9 cellular contexts compared by ENCODE assay signal in the genomic region with DNA sequence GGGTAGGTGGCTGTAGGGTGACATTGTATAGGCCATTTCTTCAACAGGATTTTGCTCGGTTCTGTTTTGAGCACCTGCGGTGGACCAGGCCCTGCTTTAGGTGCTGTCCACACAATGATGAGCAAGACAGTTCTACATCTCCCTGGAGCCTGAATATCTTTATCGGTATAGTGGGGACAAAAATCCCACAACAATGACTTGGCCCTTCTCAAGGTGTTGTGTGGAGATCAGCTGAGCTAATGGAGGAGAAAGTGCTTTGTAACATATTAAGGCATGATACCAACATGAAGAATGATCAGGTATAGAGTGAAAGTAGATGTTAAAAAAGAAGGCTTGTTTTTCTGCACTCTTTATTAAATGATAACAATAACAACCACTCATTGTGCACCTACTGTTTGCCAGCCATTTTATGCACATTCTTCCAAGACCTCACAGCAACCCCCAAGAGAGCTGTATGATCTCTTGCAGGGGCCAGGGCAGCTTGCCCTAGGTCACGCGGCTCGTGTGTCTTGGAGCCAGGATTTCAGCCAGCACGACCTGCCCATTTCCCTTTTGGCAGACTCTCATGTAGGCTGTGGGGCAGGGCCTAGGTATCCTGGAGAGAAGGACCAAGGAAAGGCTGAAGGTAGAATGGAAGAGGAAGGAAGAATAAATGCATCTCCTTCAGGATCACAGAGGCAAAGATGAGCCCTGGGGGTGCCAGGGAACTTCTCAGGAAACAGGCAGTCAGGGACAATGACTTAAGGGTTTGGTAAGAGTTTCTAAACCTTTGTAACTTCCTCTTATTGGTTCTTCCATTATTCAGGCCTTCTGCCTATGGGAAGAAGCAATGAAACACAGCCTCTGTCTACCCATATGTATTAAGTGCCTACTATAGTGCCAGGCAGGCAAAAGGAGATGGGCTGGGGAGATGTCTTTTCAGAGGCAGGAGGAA. TPM values are rescaled to one million over a fixed set of nuclear protein-coding genes. Genes with fewer than 3 reads are reported as not detected.
A peak's percentile ranks its signal among the peaks of the same experiment; 100 is the strongest.
DNase-seq lines count a peak whose midpoint lies in the region; ATAC-seq, FAIRE-seq and TF ChIP-seq lines count a peak whose summit lies in the region.
"Had no signal": no experiment of that assay in that cellular context is flagged by ENCODE, and none has a peak within 500 bp of the region (broad histone marks: within the 10 kb centered on the region; RNA-seq: fewer than 3 reads in every experiment).

No MANE protein-coding gene starts in this region.

- H3K4me2 ChIP-seq in DOHH2 (ENCODE audit: low read length) (peak overlapping the region; percentile 22), GM12878 (ENCODE audit: control insufficient read depth, insufficient read depth) (peak overlapping the region; percentile 68; the same call in 1 of the 2 replicates), mammary epithelial cell (ENCODE audit: insufficient read depth, low read depth, low read length) (no peak overlapping the region)

- H3K27me3 ChIP-seq in DOHH2 (ENCODE audit: control insufficient read depth, low read length) (peaks cover 22% of the 10 kb centered on the region), GM12878 (replicated peaks in 1 of 2; ENCODE audit: control insufficient read depth in 2 of 2, insufficient read depth in 2 of 2, low read length in 1 of 2) (no peaks in the 10 kb centered on the region), mammary epithelial cell (ENCODE audit: insufficient read depth, low read length) (no peaks in the 10 kb centered on the region)

- no peak for TF ChIP-seq POLR2A in GM12878 (IDR thresholded peaks at IDR 0.05; ENCODE audit: low read depth, low read length)

- no peaks in the 10 kb centered on the region for H4K20me1 ChIP-seq in DOHH2 (ENCODE audit: control insufficient read depth, insufficient read depth, low read depth, low read length)
- H4K20me1 ChIP-seq in GM12878 (ENCODE audit: control insufficient read depth, insufficient read depth): no peaks in the 10 kb centered on the region
- no peaks in the 10 kb centered on the region for H4K20me1 ChIP-seq in mammary epithelial cell (ENCODE audit: insufficient read depth, low read length)

- H3K4me3 ChIP-seq in DOHH2 (ENCODE audit: low read length) (no peak overlapping the region), GM12878 (no peak overlapping the region), mammary epithelial cell (replicated peaks in 1 of 3; ENCODE audit: insufficient read depth in 1 of 3, low read depth in 2 of 3, low read length in 3 of 3) (no peak overlapping the region)

- H3K4me1 ChIP-seq in DOHH2 (ENCODE audit: control insufficient read depth, low read length) (peaks cover 31% of the 10 kb centered on the region), GM12878 (ENCODE audit: control insufficient read depth, insufficient read depth, low read length) (peaks cover 34% of the 10 kb centered on the region), mammary epithelial cell (ENCODE audit: insufficient read depth, low read length) (no peaks in the 10 kb centered on the region)

- no peak for DNase-seq in GM12878 (ENCODE audit: low read depth, low spot score)
- DNase-seq in activated T-cell treated with anti-CD3 and anti-CD28 coated beads, Interleukin-2, amount 50 U/mL, for 1 hour: no peak
- DNase-seq in NCI-H1930 (lab: John Stamatoyannopoulos, UW): no peak
- no peak for DNase-seq in mammary epithelial cell
- DNase-seq: NCI-H146 had no signal

- no peaks in the 10 kb centered on the region for H3K36me3 ChIP-seq in DOHH2 (ENCODE audit: control insufficient read depth, low read length)
- H3K36me3 ChIP-seq in GM12878 (ENCODE audit: control insufficient read depth in 2 of 2, insufficient read depth in 2 of 2, low read length in 1 of 2): no peaks in the 10 kb centered on the region
- no peaks in the 10 kb centered on the region for H3K36me3 ChIP-seq in mammary epithelial cell (ENCODE audit: insufficient read depth, low read length)

- TF ChIP-seq EP300 in GM12878 (IDR thresholded peaks at IDR 0.05; ENCODE audit: borderline replicate concordance in 1 of 2, control insufficient read depth in 1 of 2, low read depth in 2 of 2, low read length in 2 of 2): no peak

- CTCF ChIA-PET in GM12878 (lab: Yijun Ruan, JAX) (interaction anchor here (0.6 to 7.1 kb wide), 13 partner anchors 13 to 537 kb away, joined by 3 to 65 read pairs (median 5); no protein-coding TSS in a partner anchor), mammary epithelial cell (lab: Charles Lee; ENCODE audit: low non-redundant PET) (no interaction called here)

- no peak for TF ChIP-seq RAD21 in GM12878 (IDR thresholded peaks at IDR 0.05; ENCODE audit: insufficient read depth, low read depth, low read length)

- H3K9ac ChIP-seq in GM12878 (ENCODE audit: control insufficient read depth, insufficient read depth, low read length) (no peak overlapping the region), mammary epithelial cell (ENCODE audit: insufficient read depth, low read length) (no peak overlapping the region)

- no peak for FAIRE-seq in GM12878 (lab: Jason Lieb, UNC)

- intact Hi-C loops in GM12878 (cut with micrococcal nuclease; ENCODE audit: unreplicated experiment) (loop anchor here (1.0 kb wide), 2 partner anchors 51 to 124 kb away; no protein-coding TSS in a partner anchor), mammary epithelial cell (cut with micrococcal nuclease) (no loop called here)

- H2AFZ ChIP-seq in GM12878 (ENCODE audit: control insufficient read depth, low read depth, low read length) (0 out of 2 replicates have a peak overlapping the region, but pooled peaks have one; percentile 21), mammary epithelial cell (ENCODE audit: low read depth, low read length) (no peak overlapping the region)

- RAD21 ChIA-PET in GM12878 (lab: Charles Lee; ENCODE audit: unreplicated experiment): interaction anchor here (0.8 to 3.2 kb wide), 10 partner anchors 12 to 173 kb away, joined by 3 to 14 read pairs (median 4); partner anchors contain the start of gene PPARGC1B

- dilution Hi-C loops in mammary epithelial cell (cut with HindIII; ENCODE audit: low sequenced_read_pairs): no loop called here

- SMC1A ChIA-PET in GM12878 (lab: Charles Lee; ENCODE audit: uncharacterized antibody, unreplicated experiment): interaction anchor here (0.7 to 4.8 kb wide), 13 partner anchors 13 to 151 kb away, joined by 3 to 32 read pairs (median 4); no protein-coding TSS in a partner anchor

- ATAC-seq in GM19467 (IDR thresholded peaks at IDR 0.05; ENCODE audit: unreplicated experiment) (peak; percentile 24), HG03159 (IDR thresholded peaks at IDR 0.05; ENCODE audit: unreplicated experiment) (peak; percentile 42), GM12878 (peak; percentile 63), GM21447 (IDR thresholded peaks at IDR 0.05; ENCODE audit: unreplicated experiment) (no peak)

- no peaks in the 10 kb centered on the region for H3K79me2 ChIP-seq in DOHH2 (ENCODE audit: control insufficient read depth, low read length)
- H3K79me2 ChIP-seq in GM12878 (ENCODE audit: control insufficient read depth, insufficient read depth, low read length): no peaks in the 10 kb centered on the region
- no peaks in the 10 kb centered on the region for H3K79me2 ChIP-seq in mammary epithelial cell (ENCODE audit: insufficient read depth, low read length)

- TF ChIP-seq CTCF in DOHH2 (IDR thresholded peaks at IDR 0.05; ENCODE audit: low read depth, low read length, poor library complexity, severe bottlenecking) (no peak), GM12878 (IDR thresholded peaks at IDR 0.05 in 2 of 3, conservative IDR thresholded peaks at IDR 0.05 in 1 of 3; ENCODE audit: control insufficient read depth in 2 of 3, extremely low read depth in 1 of 3, insufficient read depth in 1 of 3, low read depth in 3 of 3, low read length in 3 of 3) (no peak), mammary epithelial cell (conservative IDR thresholded peaks at IDR 0.05 in 1 of 2, IDR thresholded peaks at IDR 0.05 in 1 of 2; ENCODE audit: extremely low read depth in 1 of 2, insufficient read depth in 1 of 2, low read depth in 1 of 2, low read length in 2 of 2) (no peak)

- H3K9me2 ChIP-seq in DOHH2 (replicated peaks; ENCODE audit: control insufficient read depth, low read length): no peaks in the 10 kb centered on the region

- H3K9me3 ChIP-seq in DOHH2 (ENCODE audit: control insufficient read depth, insufficient read depth, low read length) (no peaks in the 10 kb centered on the region), GM12878 (replicated peaks; ENCODE audit: control insufficient read depth, insufficient read depth, low read length) (no peaks in the 10 kb centered on the region), mammary epithelial cell (replicated peaks; ENCODE audit: insufficient read depth, low read length) (no peaks in the 10 kb centered on the region)

- no TSS peak for BruUV-seq in GM12878 (replicated peaks; lab: Mats Ljungman, UMichigan)
- BruUV-seq in mammary epithelial cell (replicated peaks; lab: Mats Ljungman, UMichigan): no TSS peak

- 34% methylated on average over 7 of the region's 7 CpGs for WGBS in GM12878 (ENCODE audit: insufficient coverage, insufficient replicate concordance, low lambda C conversion rate, missing lambda C conversion rate)
- 74% methylated on average over 7 of the region's 7 CpGs for WGBS in mammary epithelial cell (ENCODE audit: low coverage, missing lambda C conversion rate)

- POLR2A ChIA-PET in GM12878 (lab: Charles Lee): interaction anchor here (1.0 to 1.9 kb wide), 5 partner anchors 50 to 126 kb away, joined by 4 to 6 read pairs (median 5); partner anchors contain the start of gene PPARGC1B

- H3F3A ChIP-seq in DOHH2 (ENCODE audit: control insufficient read depth, insufficient read depth): no peaks in the 10 kb centered on the region

- H3K27ac ChIP-seq in DOHH2 (ENCODE audit: low read depth, low read length): no peak overlapping the region
- H3K27ac ChIP-seq in GM12878 (ENCODE audit: control insufficient read depth, insufficient read depth): peak overlapping the region; percentile 45
- no peak overlapping the region for H3K27ac ChIP-seq in mammary epithelial cell (ENCODE audit: insufficient read depth, low read depth, low read length)

- in situ Hi-C loops in GM12878 (cut with MboI): no loop called here
- in situ Hi-C loops in mammary epithelial cell (cut with MboI; ENCODE audit: low sequenced_read_pairs in 2 of 2): no loop called here

RNA-seq across cellular contexts. Expression of gene PPARGC1B, which starts 50.0 kb away (rescaled TPM):
- total RNA-seq in GM12878 (2013; cell fraction: nucleolus; rRNA removed): 55.8 and 60.6 TPM in 2 replicates
- 5.3 and 6.4 TPM in 2 replicates for total RNA-seq in GM12878 (2014; rRNA removed)
- total RNA-seq in GM12878 (2014; rRNA removed; fragmentation: Illumina TruSeq; extraction: Trizol): 5.8 and 6.1 TPM in 2 replicates
- total RNA-seq in GM12878 (2021): 18.1 and 20.5 TPM in 2 replicates
- polyA plus RNA-seq in GM12878 (2011; ENCODE audit: low read depth): 2.5 TPM
- polyA plus RNA-seq in GM12878 (2011; rRNA removed): 3.0 and 4.7 TPM in 2 replicates
- polyA plus RNA-seq in GM12878 (2011; cell fraction: cytosol; rRNA removed): 3.2 and 4.0 TPM in 2 replicates
- polyA plus RNA-seq in GM12878 (2011; cell fraction: nucleus; rRNA removed): 24.1 and 34.3 TPM in 2 replicates
- 3.1 and 3.8 TPM in 2 replicates for polyA plus RNA-seq in GM12878 (2012)
- polyA plus RNA-seq in GM12878 (2014; fragmentation: Illumina TruSeq; extraction: Trizol): 7.8 and 8.6 TPM in 2 replicates
- polyA plus RNA-seq in GM12878 (2014; fragmentation: Nextera tagmentation; extraction: Ambion mirVana): 1 to 10 TPM; 1.8 to 2.5 TPM
- 7.3 and 7.5 TPM in 2 replicates for polyA plus RNA-seq in GM12878 (2014; rRNA removed)
- 10 to 100 TPM; 10.4 to 10.7 TPM for polyA plus RNA-seq in GM12878 (2016; fragmentation: Nextera tagmentation; extraction: Ambion mirVana)
- 9.2 and 10.7 TPM in 2 replicates for polyA minus RNA-seq in GM12878 (2011; rRNA and poly(A)+ RNA removed)
- polyA minus RNA-seq in GM12878 (2011; cell fraction: cytosol; rRNA and poly(A)+ RNA removed): 5.5 and 6.4 TPM in 2 replicates
- 11.2 and 19.8 TPM in 2 replicates for polyA minus RNA-seq in GM12878 (2011; cell fraction: nucleus; rRNA and poly(A)+ RNA removed)
- 1 to 10 TPM; 4.2 to 7.0 TPM for total RNA-seq in mammary epithelial cell
- polyA plus RNA-seq in mammary epithelial cell: 2.0 TPM
- 9.0 TPM for polyA minus RNA-seq in mammary epithelial cell
